Comparison of ENCODE assay signal across 9 cellular contexts in genomic region chr17:79169366-79169765, GRCh38.
"Had no signal": no experiment of that assay in that cellular context is flagged by ENCODE, and none has a peak within 500 bp of the region (broad histone marks: within the 10 kb centered on the region; RNA-seq: fewer than 3 reads in every experiment).

No MANE protein-coding gene starts in this region.

- DNase-seq: GM23248, GOT3, H7, H9, HCEC 1CT, HFFc6 had no signal

- H3K4me3 ChIP-seq: GM23248, GM23338, HAP-1 had no signal

- H3K27ac Mint-ChIP-seq: GM23338, H9, HFFc6 had no signal

- ATAC-seq: HCT116 had no signal

- H3K9me3 Mint-ChIP-seq: GM23338, H9, HFFc6 had no signal

- H3K4me3 Mint-ChIP-seq: GM23338, H9, HFFc6 had no signal

- H3K9me3 ChIP-seq: HAP-1 had no signal

- H3K27ac ChIP-seq: GM23248 had no signal

- H3K4me1 Mint-ChIP-seq: GM23338 had no signal

- H3K4me2 ChIP-seq: GM23338 had no signal

- H3K9ac ChIP-seq: GM23248 had no signal

- H2AFZ ChIP-seq: GM23248, GM23338 had no signal

- H3K36me3 ChIP-seq: HAP-1 had no signal

- H3K4me1 ChIP-seq: HAP-1 had no signal
